In the genomic region with DNA sequence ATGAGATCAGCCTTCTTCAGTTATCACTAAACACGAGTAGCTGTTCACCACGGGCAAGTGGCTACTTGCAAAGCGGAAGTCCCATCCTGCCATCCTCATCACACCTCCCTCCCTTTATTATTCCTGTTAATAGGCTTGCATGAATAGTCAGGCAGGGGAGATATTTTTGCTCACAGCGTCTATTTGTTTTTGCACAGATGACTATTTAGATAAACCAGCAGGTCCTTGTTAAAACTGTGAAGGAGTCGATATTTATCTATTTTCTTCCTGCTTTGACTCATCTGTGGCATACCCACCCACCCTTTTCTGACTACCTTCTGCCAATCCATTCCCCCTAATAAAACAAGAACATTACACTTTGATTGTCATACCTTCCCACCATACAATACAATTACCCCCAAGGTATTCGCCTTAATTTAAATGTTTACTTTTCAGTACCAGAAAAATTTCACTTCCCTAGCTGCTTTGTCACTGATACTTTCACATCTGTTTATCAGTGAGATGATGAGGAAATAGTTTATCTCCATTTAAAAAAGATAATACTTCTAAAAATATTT, we compare ENCODE assay signal across 9 cellular contexts.
DNase-seq lines count a peak whose midpoint lies in the region; ATAC-seq lines count a peak whose summit lies in the region.
"Had no signal": no experiment of that assay in that cellular context is flagged by ENCODE, and none has a peak within 500 bp of the region (broad histone marks: within the 10 kb centered on the region; RNA-seq: fewer than 3 reads in every experiment).

No MANE protein-coding gene starts in this region.

- ATAC-seq in GM19455 (IDR thresholded peaks at IDR 0.05; ENCODE audit: unreplicated experiment), result peak; percentile 79
- ATAC-seq in HG03342 (IDR thresholded peaks at IDR 0.05; ENCODE audit: unreplicated experiment), result peak; percentile 66

- DNase-seq in Caki2 (ENCODE audit: low read depth) (peak; percentile 84), NCI-H774 (lab: John Stamatoyannopoulos, UW) (peak; percentile 3), substantia nigra (lab: John Stamatoyannopoulos, UW) (no peak), EL (no peak), NCI-H2227 (lab: John Stamatoyannopoulos, UW; ENCODE audit: unreplicated experiment) (no peak)
- no peak for DNase-seq in activated naive CD4-positive, alpha-beta T cell treated with Interleukin-2 at 50 U/mL for 16 hours

- no peak overlapping the region for H3K27ac ChIP-seq in substantia nigra (ENCODE audit: low read depth, low read length, poor library complexity, severe bottlenecking)
- H3K27ac ChIP-seq: thoracic aorta had no signal

- in situ Hi-C loops in Caki2 (cut with HindIII; ENCODE audit: low pct_unique_long_range_greater_than_20kb, low sequenced_read_pairs), result no loop called here

Comparison
In these comparisons a context has a peak if more than half of its experiments do, and no peak if none do; other contexts are left out.
1. DNase-seq: peak in Caki2 (single experiment) and NCI-H774 (single experiment); none in substantia nigra (0 of 49), activated naive CD4-positive, alpha-beta T cell treated with Interleukin-2 at 50 U/mL for 16 hours (single experiment), EL (single experiment) and NCI-H2227 (single experiment).